10 cellular contexts compared by ENCODE assay signal in the genomic region with DNA sequence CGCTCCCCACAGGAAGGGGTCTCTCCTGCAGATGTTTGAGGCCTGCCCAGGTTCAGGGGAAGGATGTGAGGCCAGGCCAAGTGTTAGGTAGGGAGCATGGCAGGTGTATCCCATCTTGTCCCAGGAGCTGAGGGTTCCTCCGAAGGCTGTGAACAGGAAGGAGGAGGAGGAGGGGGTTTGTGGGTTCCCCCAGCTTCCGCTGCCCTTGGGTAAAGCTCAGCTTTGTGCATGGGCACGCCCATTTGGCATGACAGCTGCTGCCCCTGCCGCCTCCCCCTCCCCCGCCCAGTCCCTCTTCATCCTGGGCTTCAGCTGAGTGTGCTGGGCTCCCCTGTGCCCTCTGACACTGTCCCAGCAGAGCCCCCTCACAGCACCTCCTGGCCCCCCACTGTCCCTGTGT. TPM values are rescaled to one million over a fixed set of nuclear protein-coding genes. Genes with fewer than 3 reads are reported as not detected.
A peak's percentile ranks its signal among the peaks of the same experiment; 100 is the strongest.
DNase-seq lines count a peak whose midpoint lies in the region; ATAC-seq and TF ChIP-seq lines count a peak whose summit lies in the region.
"Had no signal": no experiment of that assay in that cellular context is flagged by ENCODE, and none has a peak within 500 bp of the region (broad histone marks: within the 10 kb centered on the region; RNA-seq: fewer than 3 reads in every experiment).

No MANE protein-coding gene starts in this region.

- no peak for TF ChIP-seq CTCF in upper lobe of right lung (IDR thresholded peaks at IDR 0.05)

- H3K27me3 ChIP-seq in upper lobe of right lung, result no peaks in the 10 kb centered on the region

- H3K4me3 ChIP-seq in upper lobe of right lung, result no peak overlapping the region
- H3K4me3 ChIP-seq: thoracic aorta had no signal

- H3K4me3 Mint-ChIP-seq in activated CD4-positive, alpha-beta memory T cell treated with anti-CD3 and anti-CD28 coated beads for 36 hours, result peak overlapping the region; percentile 43

- H3K4me1 ChIP-seq in upper lobe of right lung, result peaks cover 7% of the 10 kb centered on the region

- peaks cover 50% of the 10 kb centered on the region for H3K36me3 Mint-ChIP-seq in activated CD4-positive, alpha-beta memory T cell treated with anti-CD3 and anti-CD28 coated beads for 36 hours

- CTCF ChIA-PET in activated CD4-positive, alpha-beta memory T cell treated with anti-CD3 and anti-CD28 coated beads for 36 hours (lab: Charles Lee), result interaction anchor here (0.6 to 2.2 kb wide), 4 partner anchors 9 to 36 kb away, joined by 3 to 12 read pairs (median 6); no protein-coding TSS in a partner anchor

- H3K9me3 Mint-ChIP-seq in activated CD4-positive, alpha-beta memory T cell treated with anti-CD3 and anti-CD28 coated beads for 36 hours, result peaks cover 8% of the 10 kb centered on the region

- H3K9me3 ChIP-seq in upper lobe of right lung, result no peaks in the 10 kb centered on the region
- H3K9me3 ChIP-seq: thoracic aorta had no signal

- no peak overlapping the region for H3K27ac ChIP-seq in upper lobe of right lung
- H3K27ac ChIP-seq: thoracic aorta had no signal

- no peaks in the 10 kb centered on the region for H3K27me3 Mint-ChIP-seq in activated CD4-positive, alpha-beta memory T cell treated with anti-CD3 and anti-CD28 coated beads for 36 hours

- peak; percentile 56 for DNase-seq in stimulated activated CD4-positive, alpha-beta T cell treated with anti-CD3 and anti-CD28 coated beads, Interleukin-15, amount 100 ng/mL, for 24 hours
- no peak for DNase-seq in stimulated activated CD4-positive, alpha-beta T cell treated with anti-CD3 and anti-CD28 coated beads, Interleukin-2, amount 100 ng/mL, for 48 hours
- DNase-seq in activated CD4-positive, alpha-beta memory T cell treated with anti-CD3 and anti-CD28 coated beads for 36 hours, result peak; percentile 69
- DNase-seq in central memory CD4-positive, alpha-beta T cell, result peak; percentile 46
- DNase-seq in upper lobe of right lung (no peak), HCEC 1CT (no peak), dedifferentiated amniotic fluid mesenchymal stem cell (ENCODE audit: extremely low spot score) (no peak)
- DNase-seq: SHP77 had no signal

- intact Hi-C loops in activated CD4-positive, alpha-beta memory T cell treated with anti-CD3 and anti-CD28 coated beads for 36 hours (cut with micrococcal nuclease), result loop anchor here (1.0 to 5.0 kb wide), 2 partner anchors 20 to 64 kb away; no protein-coding TSS in a partner anchor
- intact Hi-C loops in upper lobe of right lung (cut with DNase I), result no loop called here

- H3K27ac Mint-ChIP-seq in activated CD4-positive, alpha-beta memory T cell treated with anti-CD3 and anti-CD28 coated beads for 36 hours, result peak overlapping the region; percentile 90

- POLR2A ChIA-PET in activated CD4-positive, alpha-beta memory T cell treated with anti-CD3 and anti-CD28 coated beads for 36 hours (lab: Charles Lee), result interaction anchor here (0.9 to 2.0 kb wide), 5 partner anchors 10 to 528 kb away, joined by 3 to 11 read pairs (median 4); a partner anchor contains a TSS

- H3K4me1 Mint-ChIP-seq in activated CD4-positive, alpha-beta memory T cell treated with anti-CD3 and anti-CD28 coated beads for 36 hours (ENCODE audit: low read depth), result peaks cover 46% of the 10 kb centered on the region

- H3K36me3 ChIP-seq in upper lobe of right lung, result no peaks in the 10 kb centered on the region
- H3K36me3 ChIP-seq: thoracic aorta had no signal

- peak; percentile 33 for ATAC-seq in upper lobe of right lung
- ATAC-seq in HG03457 (IDR thresholded peaks at IDR 0.05; ENCODE audit: unreplicated experiment), result no peak

RNA-seq across cellular contexts. Expression of a gene that starts 25.5 kb away (rescaled TPM):
- 10 to 100 TPM; 31.1 to 33.2 TPM for total RNA-seq in activated CD4-positive, alpha-beta memory T cell treated with anti-CD3 and anti-CD28 coated beads for 36 hours
- total RNA-seq in upper lobe of right lung, result 1.8 TPM

Comparison
In these comparisons a context has a peak if more than half of its experiments do, and no peak if none do; other contexts are left out.
1. DNase-seq: peak in stimulated activated CD4-positive, alpha-beta T cell treated with anti-CD3 and anti-CD28 coated beads, Interleukin-15, amount 100 ng/mL, for 24 hours (single experiment), activated CD4-positive, alpha-beta memory T cell treated with anti-CD3 and anti-CD28 coated beads for 36 hours (single experiment) and central memory CD4-positive, alpha-beta T cell (single experiment); none in stimulated activated CD4-positive, alpha-beta T cell treated with anti-CD3 and anti-CD28 coated beads, Interleukin-2, amount 100 ng/mL, for 48 hours (0 of 2), upper lobe of right lung (single experiment), HCEC 1CT (single experiment) and dedifferentiated amniotic fluid mesenchymal stem cell (single experiment).
2. RNA of a gene that starts 25.5 kb away (total RNA-seq): 31.1 to 33.2 TPM in activated CD4-positive, alpha-beta memory T cell treated with anti-CD3 and anti-CD28 coated beads for 36 hours; 1.8 TPM in upper lobe of right lung (single experiment); every median in the first group is over 10 times any median in the second.